1 cellular context compared by ENCODE assay signal in the genomic region with DNA sequence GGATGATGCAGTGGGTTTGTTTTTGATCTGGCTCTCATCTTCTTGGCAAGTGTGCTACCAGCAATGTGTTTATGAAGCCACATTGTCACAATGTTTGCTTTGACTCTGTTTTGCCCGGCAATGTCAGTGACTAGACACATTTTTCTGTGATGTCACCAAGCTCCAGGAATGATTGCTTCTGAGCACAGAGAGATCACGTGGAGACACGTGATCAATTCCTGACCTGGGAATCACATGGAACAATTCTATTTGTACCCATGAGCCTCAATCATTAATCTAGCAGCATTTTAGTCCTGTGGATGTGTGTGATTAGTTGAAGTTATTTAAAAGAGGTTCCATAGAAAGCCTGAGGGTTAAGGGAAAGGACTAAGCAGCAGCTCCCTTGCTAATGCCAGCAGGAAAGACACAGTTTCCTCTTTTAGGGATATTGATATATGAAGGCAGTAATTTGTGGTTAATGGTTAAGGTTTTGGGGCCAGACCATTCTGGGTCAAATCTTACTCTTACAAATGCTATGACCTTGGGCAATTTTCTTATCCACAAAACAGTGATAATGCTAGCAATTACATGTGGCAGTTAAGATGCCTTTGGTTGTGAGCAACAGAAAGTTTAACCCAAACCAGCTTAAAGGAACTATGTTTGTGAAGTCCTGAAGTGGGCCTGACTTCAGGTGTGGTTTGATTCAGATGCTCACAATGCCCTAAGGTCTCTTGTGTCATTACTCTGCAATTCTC.
TF ChIP-seq lines count a peak whose summit lies in the region.

No MANE protein-coding gene starts in this region.

TF ChIP-seq in liver, 16 proteins besides CTCF, POLR2A, EP300 and RAD21 (continued from another document):
- no peak for TF ChIP-seq EGR1 (IDR thresholded peaks at IDR 0.05; ENCODE audit: low read depth in 2 of 2)
